ENCODE assay signal across 15 cellular contexts in genomic region chr18:65221736-65222135, GRCh38.
DNase-seq lines count a peak whose midpoint lies in the region; ATAC-seq lines count a peak whose summit lies in the region.
"Had no signal": no experiment of that assay in that cellular context is flagged by ENCODE, and none has a peak within 500 bp of the region (broad histone marks: within the 10 kb centered on the region; RNA-seq: fewer than 3 reads in every experiment).

No MANE protein-coding gene starts in this region.

- H3K27ac Mint-ChIP-seq in activated naive CD8-positive, alpha-beta T cell treated with anti-CD3 and anti-CD28 coated beads, Interleukin-2, amount 50 U/mL, for 24 hours = no peak overlapping the region
- H3K27ac Mint-ChIP-seq: CD14-positive monocyte had no signal

- H3K4me3 Mint-ChIP-seq in activated naive CD8-positive, alpha-beta T cell treated with anti-CD3 and anti-CD28 coated beads, Interleukin-2, amount 50 U/mL, for 24 hours = no peak overlapping the region
- H3K4me3 Mint-ChIP-seq: CD14-positive monocyte had no signal

- DNase-seq in COR-L47 (lab: John Stamatoyannopoulos, UW) = peak; percentile 23
- peak; percentile 98 for DNase-seq in DMS53 treated with DMSO at 0.1 percent for 48 hours (lab: John Stamatoyannopoulos, UW; ENCODE audit: unreplicated experiment)
- peak; percentile 91 for DNase-seq in NCI-H146 (lab: John Stamatoyannopoulos, UW)
- DNase-seq in NCI-H748 (lab: John Stamatoyannopoulos, UW; ENCODE audit: unreplicated experiment) = peak; percentile 95
- no peak for DNase-seq in NCI-H2107 (lab: John Stamatoyannopoulos, UW)
- no peak for DNase-seq in activated naive CD8-positive, alpha-beta T cell treated with anti-CD3 and anti-CD28 coated beads, Interleukin-2, amount 50 U/mL, for 24 hours
- DNase-seq in SK-N-DZ (ENCODE audit: low spot score) = no peak
- DNase-seq: KG1, NCI-H2227 treated with DMSO at 0.1 percent for 48 hours, NCI-H526, T1000 had no signal

- H3K36me3 Mint-ChIP-seq in activated naive CD8-positive, alpha-beta T cell treated with anti-CD3 and anti-CD28 coated beads, Interleukin-2, amount 50 U/mL, for 24 hours (ENCODE audit: low read depth) = no peaks in the 10 kb centered on the region
- H3K36me3 Mint-ChIP-seq: CD14-positive monocyte had no signal

- H3K27me3 Mint-ChIP-seq in activated naive CD8-positive, alpha-beta T cell treated with anti-CD3 and anti-CD28 coated beads, Interleukin-2, amount 50 U/mL, for 24 hours = no peaks in the 10 kb centered on the region

- peaks cover 7% of the 10 kb centered on the region for H3K9me3 Mint-ChIP-seq in activated naive CD8-positive, alpha-beta T cell treated with anti-CD3 and anti-CD28 coated beads, Interleukin-2, amount 50 U/mL, for 24 hours

- ATAC-seq in GM18870 (IDR thresholded peaks at IDR 0.05; ENCODE audit: unreplicated experiment) = no peak
- no peak for ATAC-seq in activated naive CD8-positive, alpha-beta T cell treated with anti-CD3 and anti-CD28 coated beads, Interleukin-2, amount 50 U/mL, for 24 hours
- ATAC-seq: HCT116, Panc1 had no signal

- no peaks in the 10 kb centered on the region for H3K4me1 Mint-ChIP-seq in activated naive CD8-positive, alpha-beta T cell treated with anti-CD3 and anti-CD28 coated beads, Interleukin-2, amount 50 U/mL, for 24 hours
- H3K4me1 Mint-ChIP-seq: CD14-positive monocyte had no signal

Comparison
In these comparisons a context has a peak if more than half of its experiments do, and no peak if none do; other contexts are left out.
1. DNase-seq: peak in COR-L47 (single experiment), DMS53 treated with DMSO at 0.1 percent for 48 hours (single experiment), NCI-H146 (single experiment) and NCI-H748 (single experiment); none in NCI-H2107 (single experiment), activated naive CD8-positive, alpha-beta T cell treated with anti-CD3 and anti-CD28 coated beads, Interleukin-2, amount 50 U/mL, for 24 hours (single experiment) and SK-N-DZ (single experiment).